ENCODE assay signal across 6 cellular contexts in genomic region chr20:47580686-47581085, GRCh38.
A peak's percentile ranks its signal among the peaks of the same experiment; 100 is the strongest.
DNase-seq lines count a peak whose midpoint lies in the region; ATAC-seq, FAIRE-seq and TF ChIP-seq lines count a peak whose summit lies in the region.
"Not testable (repeated sequence)": the region's sequence is repeated elsewhere in the genome, so short reads cannot be mapped to it uniquely, and the experiment has no call there.

No MANE protein-coding gene starts in this region.

- POLR2A ChIA-PET in CD8-positive, alpha-beta T cell (lab: Charles Lee): interaction anchor here (0.8 kb wide), 1 partner anchor 8 kb away, joined by 4 read pairs; no protein-coding TSS in a partner anchor
- POLR2A ChIA-PET in activated B cell treated with CpG ODN at 0.5 μM for 24 hours (lab: Charles Lee): not testable (repeated sequence)

- no CpG with 5 or more reads among the region's 7 CpGs for WGBS in trophoblast cell (ENCODE audit: extremely low coverage, insufficient coverage, insufficient read length)

- H2AK5ac ChIP-seq in trophoblast cell (ENCODE audit: low read length): not testable (repeated sequence)

- peak overlapping the region; percentile 37 for H3K27ac Mint-ChIP-seq in CD8-positive, alpha-beta T cell
- H3K27ac Mint-ChIP-seq in activated B cell treated with CpG ODN at 0.5 μM for 24 hours: peak overlapping the region; percentile 24
- H3K27ac Mint-ChIP-seq in activated naive CD4-positive, alpha-beta T cell treated with anti-CD3 and anti-CD28 coated beads, Interleukin-2, amount 50 U/mL, for 72 hours: peak overlapping the region; percentile 79 to 82
- H3K27ac Mint-ChIP-seq in astrocyte (ENCODE audit: unreplicated experiment): peak overlapping the region; percentile 34
- peak overlapping the region; percentile 64 for H3K27ac Mint-ChIP-seq in memory B cell

- not testable (repeated sequence) for H3K4me2 ChIP-seq in astrocyte (ENCODE audit: low read length); trophoblast cell (ENCODE audit: low read length)

- not testable (repeated sequence) for H3K9ac ChIP-seq in astrocyte (ENCODE audit: low read length); trophoblast cell (ENCODE audit: low read length)

- H4K8ac ChIP-seq in trophoblast cell (ENCODE audit: low read depth, low read length): not testable (repeated sequence)

- H3K27me3 ChIP-seq in CD8-positive, alpha-beta T cell (ENCODE audit: insufficient read depth, low read length); astrocyte (ENCODE audit: insufficient read depth, low read length); trophoblast cell (ENCODE audit: insufficient read depth, low read length): not testable (repeated sequence)

- H3K27ac ChIP-seq in CD8-positive, alpha-beta T cell (ENCODE audit: low read depth, low read length); astrocyte (ENCODE audit: low read depth, low read length); trophoblast cell (ENCODE audit: low read depth, low read length): not testable (repeated sequence)

- not testable (repeated sequence) for H3K36me3 ChIP-seq in CD8-positive, alpha-beta T cell (ENCODE audit: insufficient read depth, low read length); astrocyte (ENCODE audit: insufficient read depth, low read length)
- H3K36me3 ChIP-seq in trophoblast cell (ENCODE audit: control insufficient read depth in 1 of 2, insufficient read depth in 2 of 2, low read length in 2 of 2): peaks cover 9 to 11% of the 10 kb centered on the region in 2 experiments

- peaks cover 59% of the 10 kb centered on the region for H3K4me1 Mint-ChIP-seq in CD8-positive, alpha-beta T cell (ENCODE audit: low read depth)
- H3K4me1 Mint-ChIP-seq in activated B cell treated with CpG ODN at 0.5 μM for 24 hours (peaks cover 85% of the 10 kb centered on the region), memory B cell (peaks cover 50% of the 10 kb centered on the region)
- not testable (repeated sequence) for H3K4me1 Mint-ChIP-seq in astrocyte (ENCODE audit: low read depth, unreplicated experiment)

- H3K36me3 Mint-ChIP-seq in CD8-positive, alpha-beta T cell: peaks cover 27% of the 10 kb centered on the region
- H3K36me3 Mint-ChIP-seq in activated B cell treated with CpG ODN at 0.5 μM for 24 hours (ENCODE audit: low read depth): peaks cover 55% of the 10 kb centered on the region
- H3K36me3 Mint-ChIP-seq in activated naive CD4-positive, alpha-beta T cell treated with anti-CD3 and anti-CD28 coated beads, Interleukin-2, amount 50 U/mL, for 72 hours: peaks cover 0 to 13% of the 10 kb centered on the region in 2 donors
- H3K36me3 Mint-ChIP-seq in astrocyte (ENCODE audit: low read depth, unreplicated experiment): not testable (repeated sequence)
- H3K36me3 Mint-ChIP-seq in memory B cell: peaks cover 19% of the 10 kb centered on the region

- TF ChIP-seq CTCF in CD8-positive, alpha-beta T cell (IDR thresholded peaks at IDR 0.05); activated B cell treated with CpG ODN at 0.5 μM for 24 hours (IDR thresholded peaks at IDR 0.05); astrocyte (IDR thresholded peaks at IDR 0.05; ENCODE audit: insufficient read depth, low read depth, low read length): not testable (repeated sequence)

- H3K4ac ChIP-seq in trophoblast cell (ENCODE audit: low read depth, low read length): peak overlapping the region; percentile 86

- not testable (repeated sequence) for FAIRE-seq in astrocyte (lab: Jason Lieb, UNC)

- H4K20me1 ChIP-seq in astrocyte (ENCODE audit: insufficient read depth, low read length): peaks cover 32% of the 10 kb centered on the region

- not testable (repeated sequence) for H3K9me3 Mint-ChIP-seq in CD8-positive, alpha-beta T cell; activated B cell treated with CpG ODN at 0.5 μM for 24 hours; activated naive CD4-positive, alpha-beta T cell treated with anti-CD3 and anti-CD28 coated beads, Interleukin-2, amount 50 U/mL, for 72 hours; astrocyte (ENCODE audit: unreplicated experiment); memory B cell

- not testable (repeated sequence) for H2BK12ac ChIP-seq in trophoblast cell (ENCODE audit: low read length)

- H3K4me1 ChIP-seq in CD8-positive, alpha-beta T cell (ENCODE audit: insufficient read depth, low read length): peaks cover 17% of the 10 kb centered on the region
- H3K4me1 ChIP-seq in astrocyte (ENCODE audit: insufficient read depth, low read length): peaks cover 12% of the 10 kb centered on the region
- H3K4me1 ChIP-seq in trophoblast cell (ENCODE audit: control insufficient read depth in 1 of 2, insufficient read depth in 2 of 2, low read length in 2 of 2): not testable (repeated sequence)

- intact Hi-C loops in CD8-positive, alpha-beta T cell (cut with DNase I, micrococcal nuclease): not testable (repeated sequence)
- intact Hi-C loops in activated B cell treated with CpG ODN at 0.5 μM for 24 hours (cut with micrococcal nuclease): loop anchor here (2.0 kb wide), 1 partner anchor 30 kb away; no protein-coding TSS in a partner anchor

- not testable (repeated sequence) for H3K4me3 Mint-ChIP-seq in CD8-positive, alpha-beta T cell; activated B cell treated with CpG ODN at 0.5 μM for 24 hours; astrocyte (ENCODE audit: unreplicated experiment)
- H3K4me3 Mint-ChIP-seq in memory B cell: peak overlapping the region; percentile 12

- not testable (repeated sequence) for ATAC-seq in CD8-positive, alpha-beta T cell; activated B cell treated with CpG ODN at 0.5 μM for 24 hours (ENCODE audit: low read depth); activated naive CD4-positive, alpha-beta T cell treated with anti-CD3 and anti-CD28 coated beads, Interleukin-2, amount 50 U/mL, for 72 hours
- ATAC-seq in memory B cell (ENCODE audit: low read depth): peak; percentile 4

- not testable (repeated sequence) for H3K4me3 ChIP-seq in CD8-positive, alpha-beta T cell (ENCODE audit: low read depth, low read length); astrocyte (ENCODE audit: insufficient read depth, low read depth, low read length); trophoblast cell (ENCODE audit: low read depth, low read length)

- peaks cover 55% of the 10 kb centered on the region for H3K79me2 ChIP-seq in astrocyte (ENCODE audit: insufficient read depth, low read length)
- not testable (repeated sequence) for H3K79me2 ChIP-seq in trophoblast cell (ENCODE audit: control insufficient read depth, insufficient read depth, low read length, poor library complexity)

- CTCF ChIA-PET in CD8-positive, alpha-beta T cell (lab: Charles Lee): not testable (repeated sequence)
- CTCF ChIA-PET in activated B cell treated with CpG ODN at 0.5 μM for 24 hours (lab: Charles Lee): interaction anchor here (0.6 kb wide), 1 partner anchor 87 kb away, joined by 5 read pairs; no protein-coding TSS in a partner anchor

- DNase-seq in CD8-positive, alpha-beta T cell; activated B cell treated with CpG ODN at 0.5 μM for 24 hours; activated naive CD4-positive, alpha-beta T cell treated with anti-CD3 and anti-CD28 coated beads, Interleukin-2, amount 50 U/mL, for 72 hours (ENCODE audit: low spot score in 2 of 2); astrocyte (ENCODE audit: low read depth); memory B cell (ENCODE audit: low spot score in 2 of 2); trophoblast cell: not testable (repeated sequence)

- H3K14ac ChIP-seq in trophoblast cell (ENCODE audit: low read length): not testable (repeated sequence)

- H3K18ac ChIP-seq in trophoblast cell (ENCODE audit: low read length): not testable (repeated sequence)

- H4K91ac ChIP-seq in trophoblast cell (ENCODE audit: low read depth, low read length): not testable (repeated sequence)

- H3K23ac ChIP-seq in trophoblast cell (ENCODE audit: low read length): not testable (repeated sequence)

- not testable (repeated sequence) for H2BK5ac ChIP-seq in trophoblast cell (ENCODE audit: low read depth, low read length, poor library complexity)

- not testable (repeated sequence) for H2AFZ ChIP-seq in astrocyte (ENCODE audit: low read depth, low read length); trophoblast cell (ENCODE audit: insufficient read depth, low read length, poor library complexity)

- H3K9me3 ChIP-seq in CD8-positive, alpha-beta T cell (ENCODE audit: low read length); astrocyte (ENCODE audit: insufficient read depth, low read depth, low read length); trophoblast cell (ENCODE audit: insufficient read depth, low read depth, low read length): not testable (repeated sequence)

- H3K79me1 ChIP-seq in trophoblast cell (ENCODE audit: low read length): not testable (repeated sequence)

- H4K12ac ChIP-seq in trophoblast cell (ENCODE audit: low read depth, low read length): not testable (repeated sequence)

- H3K27me3 Mint-ChIP-seq in CD8-positive, alpha-beta T cell (ENCODE audit: low read depth); activated B cell treated with CpG ODN at 0.5 μM for 24 hours; astrocyte (ENCODE audit: low read depth, unreplicated experiment); memory B cell: not testable (repeated sequence)

- H2BK120ac ChIP-seq in trophoblast cell (ENCODE audit: insufficient read depth, low read length, poor library complexity): not testable (repeated sequence)

Comparison
In these comparisons a context has a peak if more than half of its experiments do, and no peak if none do; other contexts are left out.
1. H3K27ac Mint-ChIP-seq: peak in every context shown above with its lines; median percentile 80 in activated naive CD4-positive, alpha-beta T cell treated with anti-CD3 and anti-CD28 coated beads, Interleukin-2, amount 50 U/mL, for 72 hours; 64 in memory B cell; 37 in CD8-positive, alpha-beta T cell; 34 in astrocyte; 24 in activated B cell treated with CpG ODN at 0.5 μM for 24 hours.